26 cellular contexts compared by ENCODE assay signal in the genomic region with DNA sequence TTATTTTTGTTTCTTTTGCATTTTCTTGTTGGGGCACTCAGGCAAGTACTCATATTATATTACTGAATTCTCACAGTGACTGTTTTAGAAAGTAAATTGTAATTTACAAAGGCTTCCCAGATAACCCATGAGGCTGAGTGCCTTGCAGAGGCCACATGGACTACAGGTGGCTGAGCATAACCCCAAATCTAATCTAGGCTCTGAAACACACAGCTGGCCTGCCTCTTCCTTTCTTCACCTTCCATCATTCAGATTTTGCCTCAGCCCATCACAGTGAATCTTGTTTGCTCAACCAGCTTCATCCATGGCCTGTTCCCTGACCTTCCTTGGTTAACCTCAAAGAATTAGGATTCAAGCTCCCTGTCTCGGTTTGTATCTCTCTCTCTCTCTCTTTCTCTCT.
"Had no signal": no experiment of that assay in that cellular context is flagged by ENCODE, and none has a peak within 500 bp of the region (broad histone marks: within the 10 kb centered on the region; RNA-seq: fewer than 3 reads in every experiment).

No MANE protein-coding gene starts in this region.

- H3K4me3 Mint-ChIP-seq: naive thymus-derived CD8-positive, alpha-beta T cell; stimulated activated effector memory CD8-positive, alpha-beta T cell treated with anti-CD3 and anti-CD28 coated beads, Interleukin-12 subunit alpha, Interleukin-12 subunit beta, amount 100 ng/mL, for 72 hours; type B pancreatic cell had no signal

- H3K4me3 ChIP-seq: coronary artery, esophagus muscularis mucosa, gastroesophageal sphincter, heart left ventricle, hepatocyte, left lung, lower lobe of right lung, ovary, psoas muscle, sigmoid colon, testis, tibial artery had no signal

- H3K9me3 Mint-ChIP-seq: stimulated activated effector memory CD8-positive, alpha-beta T cell treated with anti-CD3 and anti-CD28 coated beads, Interleukin-12 subunit alpha, Interleukin-12 subunit beta, amount 100 ng/mL, for 72 hours; type B pancreatic cell had no signal

- H3K36me3 ChIP-seq: esophagus muscularis mucosa, gastroesophageal sphincter, heart left ventricle, left lung, lower lobe of right lung, ovary, sigmoid colon, tibial artery had no signal

- H3K4me1 ChIP-seq: foreskin keratinocyte, gastroesophageal sphincter, left lung, lower lobe of right lung, sigmoid colon, testis had no signal

- H3K27me3 ChIP-seq: esophagus muscularis mucosa, foreskin keratinocyte, gastroesophageal sphincter, heart left ventricle, hepatocyte, left lung, ovary, sigmoid colon, testis, tibial artery had no signal

- ATAC-seq: foreskin keratinocyte; gastroesophageal sphincter; heart left ventricle; left cardiac atrium; left lung; lower lobe of right lung; naive thymus-derived CD8-positive, alpha-beta T cell; psoas muscle; right cardiac atrium; stimulated activated effector memory CD8-positive, alpha-beta T cell treated with anti-CD3 and anti-CD28 coated beads, Interleukin-12 subunit alpha, Interleukin-12 subunit beta, amount 100 ng/mL, for 72 hours; stimulated activated naive CD8-positive, alpha-beta T cell treated with anti-CD3 and anti-CD28 coated beads, Interleukin-15, Interleukin-2, amounts not matched to agents 100 U/mL and 50 U/mL, for 24 hours had no signal

- H3K4me2 ChIP-seq: hepatocyte had no signal

- H3K79me2 ChIP-seq: hepatocyte had no signal

- H2AFZ ChIP-seq: hepatocyte had no signal

- H3K36me3 Mint-ChIP-seq: stimulated activated effector memory CD8-positive, alpha-beta T cell treated with anti-CD3 and anti-CD28 coated beads, Interleukin-12 subunit alpha, Interleukin-12 subunit beta, amount 100 ng/mL, for 72 hours; type B pancreatic cell had no signal

- H3K27ac ChIP-seq: coronary artery, esophagus muscularis mucosa, foreskin keratinocyte, gastroesophageal sphincter, heart left ventricle, hepatocyte, left lung, lower lobe of right lung, ovary, psoas muscle, sigmoid colon, testis, tibial artery had no signal

- DNase-seq: dermis blood vessel endothelial cell; effector memory CD4-positive, alpha-beta T cell; foreskin keratinocyte; heart left ventricle; left cardiac atrium; left lung; lower lobe of right lung; naive thymus-derived CD8-positive, alpha-beta T cell; occipital lobe; ovary; posterior cingulate gyrus; psoas muscle; right cardiac atrium; sigmoid colon; stimulated activated CD4-positive, alpha-beta T cell treated with anti-CD3 and anti-CD28 coated beads, Interleukin-2, amount 100 ng/mL, for 24 hours; stimulated activated CD4-positive, alpha-beta T cell treated with anti-CD3 and anti-CD28 coated beads, Interleukin-4, amount 100 ng/mL, for 24 hours; stimulated activated naive CD8-positive, alpha-beta T cell treated with anti-CD3 and anti-CD28 coated beads, Interleukin-15, Interleukin-2, amounts not matched to agents 100 U/mL and 50 U/mL, for 24 hours; substantia nigra; testis; tibial artery had no signal

- H3K27ac Mint-ChIP-seq: stimulated activated effector memory CD8-positive, alpha-beta T cell treated with anti-CD3 and anti-CD28 coated beads, Interleukin-12 subunit alpha, Interleukin-12 subunit beta, amount 100 ng/mL, for 72 hours; type B pancreatic cell had no signal

- H3K9me3 ChIP-seq: ovary, psoas muscle, testis had no signal
